In the genomic region with DNA sequence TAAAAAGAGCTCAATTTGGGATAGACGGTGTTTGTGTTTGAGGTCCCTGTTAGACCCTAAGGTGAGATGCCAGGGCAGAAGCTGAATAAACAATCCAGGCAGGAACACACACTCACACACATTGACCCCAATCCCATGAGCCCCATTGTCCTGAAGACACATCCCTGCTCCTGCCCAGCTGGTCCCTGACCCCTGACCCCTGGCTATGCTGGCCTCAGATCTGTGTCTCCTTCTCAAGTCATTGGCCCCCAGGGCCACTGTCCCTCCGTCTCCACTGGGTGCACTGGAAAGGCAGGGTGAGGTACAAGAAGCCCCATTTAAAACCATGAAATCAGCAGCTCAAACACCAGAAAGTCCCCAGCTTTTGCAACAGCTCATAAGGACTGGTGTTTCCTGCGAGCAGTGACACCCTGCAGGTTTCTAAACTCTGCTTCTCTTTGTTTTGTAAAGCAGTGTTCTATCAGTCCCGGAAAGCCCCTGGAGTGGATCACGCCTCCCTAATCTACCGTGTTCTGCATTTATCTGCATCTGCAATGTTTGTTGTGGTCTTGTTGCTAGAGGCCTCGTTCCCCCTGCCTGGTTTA, we compare ENCODE assay signal across 8 cellular contexts.
DNase-seq lines count a peak whose midpoint lies in the region; ATAC-seq and TF ChIP-seq lines count a peak whose summit lies in the region.

No MANE protein-coding gene starts in this region.

- no peaks in the 10 kb centered on the region for H3K36me3 ChIP-seq in BLaER1 treated with 17β-estradiol and CSF1 and Interleukin-3, amounts not matched to agents 10 nM and 100 nM

- H3K27ac ChIP-seq in BLaER1 treated with 17β-estradiol and CSF1 and Interleukin-3, amounts not matched to agents 10 nM and 100 nM, result peak overlapping the region; percentile 57 to 96 (median 84)

- ATAC-seq in GM21723 (IDR thresholded peaks at IDR 0.05; ENCODE audit: unreplicated experiment), result peak; percentile 65
- ATAC-seq in HG03025 (IDR thresholded peaks at IDR 0.05; ENCODE audit: low FRiP score, unreplicated experiment), result no peak

- no peaks in the 10 kb centered on the region for H4K20me1 ChIP-seq in BLaER1 treated with 17β-estradiol and CSF1 and Interleukin-3, amounts not matched to agents 10 nM and 100 nM

- no peak for TF ChIP-seq CTCF in cardiac fibroblast (IDR thresholded peaks at IDR 0.05; ENCODE audit: low read depth, low read length)

- peak overlapping the region in 2 of 10 experiments; percentile 7 to 19; a peak in 3 of 20 replicates for H3K4me3 ChIP-seq in BLaER1 treated with 17β-estradiol and CSF1 and Interleukin-3, amounts not matched to agents 10 nM and 100 nM
- no peak overlapping the region for H3K4me3 ChIP-seq in cardiac fibroblast (replicated peaks in 1 of 2; ENCODE audit: low read depth in 2 of 2, low read length in 2 of 2)

- peak overlapping the region; percentile 72 to 94 (median 86) for H3K4me2 ChIP-seq in BLaER1 treated with 17β-estradiol and CSF1 and Interleukin-3, amounts not matched to agents 10 nM and 100 nM

- peak overlapping the region; percentile 29 to 88 (median 53); a peak in 18 of 22 replicates for H3K9ac ChIP-seq in BLaER1 treated with 17β-estradiol and CSF1 and Interleukin-3, amounts not matched to agents 10 nM and 100 nM

- no peaks in the 10 kb centered on the region for H3K27me3 ChIP-seq in BLaER1 treated with 17β-estradiol and CSF1 and Interleukin-3, amounts not matched to agents 10 nM and 100 nM

- DNase-seq in T follicular helper cell (ENCODE audit: low read depth), result peak; percentile 70
- peak; percentile 10 to 22 for DNase-seq in cardiac fibroblast (ENCODE audit: low read depth in 2 of 2)
- peak; percentile 31 for DNase-seq in pons (ENCODE audit: low spot score)
- DNase-seq in kidney glomerular epithelial cell (lab: John Stamatoyannopoulos, UW), result no peak
- DNase-seq in inferior parietal cortex (ENCODE audit: extremely low spot score), result no peak

- no peaks in the 10 kb centered on the region for H3K9me3 ChIP-seq in BLaER1 treated with 17β-estradiol and CSF1 and Interleukin-3, amounts not matched to agents 10 nM and 100 nM (replicated peaks in 1 of 11)

- peaks cover 49 to 91% (median 68%) of the 10 kb centered on the region in 10 experiments for H3K4me1 ChIP-seq in BLaER1 treated with 17β-estradiol and CSF1 and Interleukin-3, amounts not matched to agents 10 nM and 100 nM

Comparison
In these comparisons a context has a peak if more than half of its experiments do, and no peak if none do; other contexts are left out.
1. DNase-seq: peak in T follicular helper cell (single experiment), cardiac fibroblast (2 of 2) and pons (single experiment); none in kidney glomerular epithelial cell (single experiment) and inferior parietal cortex (single experiment).